ENCODE assay signal across 8 cellular contexts in the genomic region with DNA sequence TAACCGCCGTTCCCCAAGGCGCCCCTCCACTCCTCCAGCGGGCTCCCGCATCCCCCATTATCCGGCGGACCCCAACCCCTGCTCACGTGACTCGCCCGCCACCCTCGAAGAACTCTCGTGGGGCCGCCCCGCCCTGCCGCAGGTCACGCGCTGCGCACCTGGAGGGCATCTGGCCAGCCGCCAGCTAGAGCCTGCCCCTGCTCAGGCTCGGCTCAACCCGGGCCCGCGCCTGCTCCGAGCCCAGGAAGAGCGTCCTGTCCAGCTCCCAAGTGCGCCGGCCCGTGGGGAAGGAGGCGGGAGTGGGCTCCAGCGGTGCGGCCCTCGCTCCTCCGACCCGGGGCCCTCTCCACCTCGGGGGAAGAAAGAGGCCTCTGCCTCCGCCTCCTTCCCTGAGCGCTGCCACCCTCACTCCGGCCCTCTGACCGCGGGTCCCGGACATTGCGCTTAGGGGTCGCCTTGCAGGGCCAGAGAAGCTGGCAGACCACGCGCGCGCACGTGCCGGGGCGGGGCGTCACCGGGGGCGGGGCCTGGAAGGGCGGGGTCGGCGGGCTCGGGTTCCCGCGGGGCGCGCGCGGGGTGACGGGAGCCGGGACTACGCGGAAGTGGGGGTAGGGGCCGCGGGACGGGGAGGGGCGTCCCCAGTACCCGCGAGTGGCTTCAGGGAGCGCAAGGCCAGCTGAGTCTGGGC. TPM values are rescaled to one million over a fixed set of nuclear protein-coding genes. Genes with fewer than 3 reads are reported as not detected.
DNase-seq lines count a peak whose midpoint lies in the region; ATAC-seq and TF ChIP-seq lines count a peak whose summit lies in the region.

No MANE protein-coding gene starts in this region.

- WGBS in IMR-90 (ENCODE audit: extremely low coverage in 2 of 2, insufficient read length in 1 of 2), 2 experiments = 1% methylated on average over 21 of the region's 74 CpGs; no CpG with 5 or more reads in 1 of the 2 experiments

- H3K9me3 Mint-ChIP-seq in neural crest cell = no peaks in the 10 kb centered on the region
- H3K9me3 Mint-ChIP-seq in stimulated activated naive CD8-positive, alpha-beta T cell treated with anti-CD3 and anti-CD28 coated beads, Interleukin-15, amount 100 ng/mL, for 72 hours = no peaks in the 10 kb centered on the region

- H2AK5ac ChIP-seq in IMR-90 (ENCODE audit: low read depth, low read length) = peak overlapping the region; percentile 78; the same call in 1 of the 2 replicates

- no peaks in the 10 kb centered on the region for H3K27me3 ChIP-seq in IMR-90 (ENCODE audit: control insufficient read depth, insufficient read depth, low read length)

- peak overlapping the region; percentile 68 for H2BK120ac ChIP-seq in IMR-90 (ENCODE audit: low read depth, low read length)

- no peak overlapping the region for H3K27ac Mint-ChIP-seq in neural crest cell (ENCODE audit: unreplicated experiment)
- peak overlapping the region; percentile 95 to 96 for H3K27ac Mint-ChIP-seq in stimulated activated naive CD8-positive, alpha-beta T cell treated with anti-CD3 and anti-CD28 coated beads, Interleukin-15, amount 100 ng/mL, for 72 hours

- no peak for TF ChIP-seq POLR2A in IMR-90 (IDR thresholded peaks at IDR 0.05; ENCODE audit: low read depth, low read length)

- H2AK9ac ChIP-seq in IMR-90 (replicated peaks; ENCODE audit: low read depth, low read length, poor library complexity) = peak overlapping the region; percentile 99

- H3K56ac ChIP-seq in IMR-90 (ENCODE audit: extremely low read depth, insufficient read depth, low read length) = peak overlapping the region; percentile 54

- peak overlapping the region; percentile 100 for H2AFZ ChIP-seq in IMR-90 (replicated peaks; ENCODE audit: low read length, poor library complexity)

- H3K23ac ChIP-seq in IMR-90 (ENCODE audit: low read depth, low read length) = peak overlapping the region; percentile 94

- no peaks in the 10 kb centered on the region for H3K9me3 ChIP-seq in IMR-90 (ENCODE audit: control insufficient read depth, insufficient read depth, low read length)

- H2BK20ac ChIP-seq in IMR-90 (ENCODE audit: low read depth, low read length) = no peak overlapping the region

- peak overlapping the region; percentile 100 for H4K8ac ChIP-seq in IMR-90 (ENCODE audit: low read depth in 2 of 2, low read length in 2 of 2)

- DNase-seq in DMS 273 (lab: John Stamatoyannopoulos, UW; ENCODE audit: unreplicated experiment) (peak; percentile 95), IMR-90 (peak; percentile 55), RPMI7951 (ENCODE audit: low read depth) (peak; percentile 81), fibroblast of villous mesenchyme (ENCODE audit: low read depth) (peak; percentile 80), neural crest cell (ENCODE audit: low read depth, low spot score) (peak; percentile 92)
- peak; percentile 96 for DNase-seq in activated effector memory CD4-positive, alpha-beta T cell treated with anti-CD3 and anti-CD28 coated beads, Interleukin-2, amount 50 U/mL, for 16 hours
- peak; percentile 88 to 90 for DNase-seq in stimulated activated naive CD8-positive, alpha-beta T cell treated with anti-CD3 and anti-CD28 coated beads, Interleukin-15, amount 100 ng/mL, for 72 hours

- TF ChIP-seq CTCF in IMR-90 (conservative IDR thresholded peaks at IDR 0.05; ENCODE audit: low read depth, low read length) (no peak), fibroblast of villous mesenchyme (IDR thresholded peaks at IDR 0.05; ENCODE audit: insufficient read depth, low read depth, low read length) (no peak), neural crest cell (conservative IDR thresholded peaks at IDR 0.05) (no peak)

- peak overlapping the region; percentile 97 for H3K14ac ChIP-seq in IMR-90 (replicated peaks; ENCODE audit: low read depth, low read length)

- peak overlapping the region; percentile 67 for H2BK5ac ChIP-seq in IMR-90 (ENCODE audit: low read depth, low read length, poor library complexity, severe bottlenecking)

- H3K4me3 Mint-ChIP-seq in neural crest cell = peak overlapping the region; percentile 88
- peak overlapping the region; percentile 89 to 94 for H3K4me3 Mint-ChIP-seq in stimulated activated naive CD8-positive, alpha-beta T cell treated with anti-CD3 and anti-CD28 coated beads, Interleukin-15, amount 100 ng/mL, for 72 hours

- CTCF ChIA-PET in IMR-90 (lab: Yijun Ruan, JAX) = interaction anchor here (0.5 to 2.2 kb wide), 11 partner anchors 10 to 102 kb away, joined by 3 to 10 read pairs (median 3); a partner anchor contains a TSS

- peak overlapping the region; percentile 97 for H3K4ac ChIP-seq in IMR-90 (ENCODE audit: low read depth, low read length)

- peak overlapping the region; percentile 54 for H3K18ac ChIP-seq in IMR-90 (ENCODE audit: low read depth, low read length)

- H3K27ac ChIP-seq in IMR-90 (ENCODE audit: insufficient read depth, low read length) = peak overlapping the region; percentile 81

- peak overlapping the region; percentile 60 for H3K4me3 ChIP-seq in IMR-90 (ENCODE audit: insufficient read depth, low read depth, low read length)
- H3K4me3 ChIP-seq in fibroblast of villous mesenchyme (ENCODE audit: low read depth, low read length) = peak overlapping the region; percentile 74

- in situ Hi-C loops in IMR-90 (cut with MboI; ENCODE audit: low sequenced_read_pairs) = no loop called here

- H3K4me2 ChIP-seq in IMR-90 (ENCODE audit: low read depth, low read length) = peak overlapping the region; percentile 81

- dilution Hi-C loops in IMR-90 (cut with HindIII; ENCODE audit: low sequenced_read_pairs, unreplicated experiment) = no loop called here

- no peak for TF ChIP-seq RAD21 in IMR-90 (IDR thresholded peaks at IDR 0.05; ENCODE audit: low read length)

- POLR2A ChIA-PET in IMR-90 (lab: Charles Lee; ENCODE audit: unreplicated experiment) = interaction anchor here (0.5 to 0.7 kb wide), 2 partner anchors 11 to 1261 kb away, joined by 3 read pairs; no protein-coding TSS in a partner anchor

- H4K5ac ChIP-seq in IMR-90 (ENCODE audit: low read depth, low read length) = peak overlapping the region; percentile 70

- intact Hi-C loops in IMR-90 (cut with micrococcal nuclease) = loop anchor here (1.0 kb wide), 1 partner anchor 289 kb away; no protein-coding TSS in a partner anchor

- H3K4me1 ChIP-seq in IMR-90 (ENCODE audit: control insufficient read depth, insufficient read depth, low read length) = peaks cover 5% of the 10 kb centered on the region

- peaks cover 4% of the 10 kb centered on the region; the same call in 1 of the 2 replicates for H4K20me1 ChIP-seq in IMR-90 (ENCODE audit: insufficient read depth, low read length)

- peaks cover 4% of the 10 kb centered on the region for H3K4me1 Mint-ChIP-seq in neural crest cell
- H3K4me1 Mint-ChIP-seq in stimulated activated naive CD8-positive, alpha-beta T cell treated with anti-CD3 and anti-CD28 coated beads, Interleukin-15, amount 100 ng/mL, for 72 hours = peaks cover 25% of the 10 kb centered on the region

- peaks cover 5 to 12% of the 10 kb centered on the region in 2 experiments; a peak in 3 of 4 replicates for H3K79me1 ChIP-seq in IMR-90 (ENCODE audit: low read depth in 1 of 2, low read length in 2 of 2)

- peak; percentile 46 for ATAC-seq in GM21526 (IDR thresholded peaks at IDR 0.05; ENCODE audit: low FRiP score, unreplicated experiment)
- ATAC-seq in IMR-90 (ENCODE audit: low read depth) = peak; percentile 89
- ATAC-seq in stimulated activated naive CD8-positive, alpha-beta T cell treated with anti-CD3 and anti-CD28 coated beads, Interleukin-15, amount 100 ng/mL, for 72 hours = peak; percentile 83

- no peaks in the 10 kb centered on the region for H3K36me3 Mint-ChIP-seq in neural crest cell (ENCODE audit: low read depth)

- H3K9ac ChIP-seq in IMR-90 (ENCODE audit: low read depth, low read length) = peak overlapping the region; percentile 74

- peaks cover 4% of the 10 kb centered on the region; the same call in 1 of the 2 replicates for H3K9me1 ChIP-seq in IMR-90 (ENCODE audit: insufficient read depth, low read length)

- H3K36me3 ChIP-seq in IMR-90 (ENCODE audit: control insufficient read depth, insufficient read depth, low read length) = no peaks in the 10 kb centered on the region

- no TSS peak for BruUV-seq in IMR-90 (replicated peaks; lab: Mats Ljungman, UMichigan)

- no peak overlapping the region for H2BK15ac ChIP-seq in IMR-90 (ENCODE audit: low read depth, low read length)

- H4K91ac ChIP-seq in IMR-90 (ENCODE audit: insufficient read depth, low read depth, low read length) = peak overlapping the region; percentile 79

- no peaks in the 10 kb centered on the region for H3K27me3 Mint-ChIP-seq in neural crest cell (ENCODE audit: low read depth)
- no peaks in the 10 kb centered on the region for H3K27me3 Mint-ChIP-seq in stimulated activated naive CD8-positive, alpha-beta T cell treated with anti-CD3 and anti-CD28 coated beads, Interleukin-15, amount 100 ng/mL, for 72 hours

TF ChIP-seq in IMR-90, 13 proteins besides CTCF, POLR2A, EP300 and RAD21 (continues in another document):
- TF ChIP-seq, protein P1, sequence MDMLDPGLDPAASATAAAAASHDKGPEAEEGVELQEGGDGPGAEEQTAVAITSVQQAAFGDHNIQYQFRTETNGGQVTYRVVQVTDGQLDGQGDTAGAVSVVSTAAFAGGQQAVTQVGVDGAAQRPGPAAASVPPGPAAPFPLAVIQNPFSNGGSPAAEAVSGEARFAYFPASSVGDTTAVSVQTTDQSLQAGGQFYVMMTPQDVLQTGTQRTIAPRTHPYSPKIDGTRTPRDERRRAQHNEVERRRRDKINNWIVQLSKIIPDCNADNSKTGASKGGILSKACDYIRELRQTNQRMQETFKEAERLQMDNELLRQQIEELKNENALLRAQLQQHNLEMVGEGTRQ (IDR thresholded peaks at IDR 0.05; ENCODE audit: low read depth, low read length) = peak; percentile 55; the same call in 1 of the 2 replicates
- TF ChIP-seq BHLHE40 (IDR thresholded peaks at IDR 0.05; ENCODE audit: low read depth, low read length) (peak; percentile 95), RCOR1 (IDR thresholded peaks at IDR 0.05; ENCODE audit: insufficient replicate concordance, low read length) (no peak)

RNA-seq across cellular contexts. Expression of a gene that starts 28.4 kb away (rescaled TPM):
- total RNA-seq in IMR-90 (2012; rRNA removed) = 367 and 481 TPM in 2 replicates
- polyA plus RNA-seq in IMR-90 (2012; rRNA removed) = 460 and 505 TPM in 2 replicates
- polyA plus RNA-seq in IMR-90 (2012; cell fraction: cytosol; rRNA removed) = 228 and 231 TPM in 2 replicates
- polyA plus RNA-seq in IMR-90 (2012; cell fraction: nucleus; rRNA removed; ENCODE audit: low replicate concordance) = 76.8 and 308 TPM in 2 replicates
- total RNA-seq in RPMI7951 (2014; rRNA removed; shearing (Covaris generic)) = 738 and 772 TPM in 2 replicates
- total RNA-seq in fibroblast of villous mesenchyme = 223 and 252 TPM in 2 replicates
- total RNA-seq in neural crest cell = 1,041 and 1,051 TPM in 2 replicates

RNA-seq across cellular contexts. Expression of a gene that starts 28.9 kb away (rescaled TPM):
- total RNA-seq in IMR-90 (2012; rRNA removed) = 4.2 and 6.3 TPM in 2 replicates
- 3.6 and 3.8 TPM in 2 replicates for polyA plus RNA-seq in IMR-90 (2012; rRNA removed)
- 2.7 and 3.6 TPM in 2 replicates for polyA plus RNA-seq in IMR-90 (2012; cell fraction: cytosol; rRNA removed)
- polyA plus RNA-seq in IMR-90 (2012; cell fraction: nucleus; rRNA removed; ENCODE audit: low replicate concordance) = 3.0 and 4.7 TPM in 2 replicates
- 33.6 and 51.8 TPM in 2 replicates for total RNA-seq in RPMI7951 (2014; rRNA removed; shearing (Covaris generic))
- 3.2 and 6.9 TPM in 2 replicates for total RNA-seq in fibroblast of villous mesenchyme
- total RNA-seq in neural crest cell = 41.6 and 43.8 TPM in 2 replicates

Comparison
In these comparisons a context has a peak if more than half of its experiments do, and no peak if none do; other contexts are left out.
1. Peak in every context shown above with its lines: DNase-seq, ATAC-seq, H3K4me3 ChIP-seq and H3K27ac ChIP-seq.